39 cellular contexts compared by ENCODE assay signal in the genomic region with DNA sequence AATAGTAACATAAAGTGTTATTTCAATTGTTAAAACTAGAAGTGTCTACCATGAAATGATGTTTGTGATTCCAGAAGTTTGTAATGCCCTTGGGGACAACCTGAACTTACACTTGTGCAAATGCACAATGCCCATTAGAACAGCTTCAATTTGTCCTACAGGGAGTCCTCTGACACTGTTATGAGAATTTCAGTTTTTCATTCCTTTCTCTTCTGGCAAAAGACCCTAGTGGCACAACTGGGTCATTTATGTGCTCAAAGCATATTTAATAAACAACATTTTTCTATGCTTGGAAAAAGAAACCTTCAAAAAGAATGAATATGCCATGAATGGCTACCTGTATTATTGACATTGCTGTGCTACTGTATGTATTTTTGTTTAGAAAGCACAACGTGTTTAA. TPM values are rescaled to one million over a fixed set of nuclear protein-coding genes. Genes with fewer than 3 reads are reported as not detected.
"Had no signal": no experiment of that assay in that cellular context is flagged by ENCODE, and none has a peak within 500 bp of the region (broad histone marks: within the 10 kb centered on the region; RNA-seq: fewer than 3 reads in every experiment).

A gene (plus strand): TSS at position 301 of the 400 bp plus-strand sequence. CDS start 1,977 bp downstream, outside the sequence.

- DNase-seq: Karpas-422, Kasumi-1, MG63, MM.1S, MV-4-11, NCI-H1048, NCI-H1092, NCI-H1092 treated with DMSO at 0.1 percent for 48 hours, NCI-H1105, NCI-H1105 treated with DMSO at 0.1 percent for 48 hours, NCI-H1417, NCI-H1417 treated with DMSO at 0.1 percent for 48 hours, NCI-H1436, NCI-H1436 treated with DMSO at 0.1 percent for 48 hours, NCI-H146, NCI-H1694, NCI-H1694 treated with DMSO at 0.1 percent for 48 hours, NCI-H187, NCI-H187 treated with DMSO at 0.1 percent for 48 hours, NCI-H1930, NCI-H2029, NCI-H2029 treated with DMSO at 0.1 percent for 48 hours, NCI-H2081, NCI-H2081 treated with DMSO at 0.1 percent for 48 hours, NCI-H2107, NCI-H2171, NCI-H2171 treated with DMSO at 0.1 percent for 48 hours, NCI-H2227 treated with DMSO at 0.1 percent for 48 hours, NCI-H226, NCI-H345, NCI-H446, NCI-H446 treated with DMSO at 0.1 percent for 48 hours, NCI-H510A, NCI-H510A treated with DMSO at 0.1 percent for 48 hours, NCI-H524 had no signal

- H3K36me3 ChIP-seq: MG63 had no signal

- H3K27me3 ChIP-seq: MG63 had no signal

- H3K9me3 ChIP-seq: MG63 had no signal

- H3K4me3 ChIP-seq: MG63 had no signal

RNA-seq across cellular contexts. Expression of the gene that starts here (rescaled TPM):
- total RNA-seq: LHCN-M2, M059J, MCF 10A, NCI-H460 had no signal
